In genomic region chr5:124884108-124884507, GRCh38 we compare ENCODE assay signal across 2 cellular contexts.
TF ChIP-seq lines count a peak whose summit lies in the region.

No MANE protein-coding gene starts in this region.

TF ChIP-seq in liver, 16 proteins besides CTCF, POLR2A, EP300 and RAD21 (continued from another document):
- no peak for TF ChIP-seq REST (IDR thresholded peaks at IDR 0.05)
- TF ChIP-seq GABPA (IDR thresholded peaks at IDR 0.05 in 1 of 2, conservative IDR thresholded peaks at IDR 0.05 in 1 of 2), result no peak
- peak; percentile 31 to 42 for TF ChIP-seq HNF4A (conservative IDR thresholded peaks at IDR 0.05)

TF ChIP-seq in endothelial cell of umbilical vein, 7 proteins besides CTCF, POLR2A, EP300 and RAD21 (continued from another document):
- no peak for TF ChIP-seq JUN (IDR thresholded peaks at IDR 0.05; ENCODE audit: borderline replicate concordance, insufficient read depth, insufficient read length, low read depth)
- no peak for TF ChIP-seq GATA2 (IDR thresholded peaks at IDR 0.05; ENCODE audit: insufficient read depth, insufficient read length, low read depth, low read length)
